1 cellular context compared by ENCODE assay signal in genomic region chr11:133072366-133072765, GRCh38.
TF ChIP-seq lines count a peak whose summit lies in the region.

No MANE protein-coding gene starts in this region.

TF ChIP-seq in WTC11, 78 proteins besides CTCF, POLR2A, EP300 and RAD21 (continued from another document):
- TF ChIP-seq CDX4 (CRISPR knock-in tag; IDR thresholded peaks at IDR 0.05; ENCODE audit: borderline replicate concordance), result no peak
- TF ChIP-seq GTF2I (CRISPR knock-in tag; conservative IDR thresholded peaks at IDR 0.05), result no peak
- no peak for TF ChIP-seq MXD4 (CRISPR knock-in tag; IDR thresholded peaks at IDR 0.05; ENCODE audit: borderline replicate concordance)
- TF ChIP-seq SOX15 (CRISPR knock-in tag; IDR thresholded peaks at IDR 0.05), result no peak
- TF ChIP-seq MAX (CRISPR knock-in tag; IDR thresholded peaks at IDR 0.05), result no peak
